ENCODE assay signal across 11 cellular contexts in genomic region chr12:2963760-2964292, GRCh38. TPM values are rescaled to one million over a fixed set of nuclear protein-coding genes. Genes with fewer than 3 reads are reported as not detected.
DNase-seq lines count a peak whose midpoint lies in the region; ATAC-seq and TF ChIP-seq lines count a peak whose summit lies in the region.
"Had no signal": no experiment of that assay in that cellular context is flagged by ENCODE, and none has a peak within 500 bp of the region (broad histone marks: within the 10 kb centered on the region; RNA-seq: fewer than 3 reads in every experiment).

No MANE protein-coding gene starts in this region.

- H3K27ac Mint-ChIP-seq in nephron progenitor cell: peak overlapping the region; percentile 48
- H3K27ac Mint-ChIP-seq in mesothelial cell of epicardium: no peak overlapping the region
- H3K27ac Mint-ChIP-seq in MCF 10A (ENCODE audit: low read depth, unreplicated experiment): no peak overlapping the region

- H3K4me1 Mint-ChIP-seq in nephron progenitor cell (peaks cover 43% of the 10 kb centered on the region), mesothelial cell of epicardium (peaks cover 30% of the 10 kb centered on the region), MCF 10A (ENCODE audit: insufficient read depth, unreplicated experiment) (peaks cover 14% of the 10 kb centered on the region)

- no TSS peak for BruUV-seq in MCF 10A (replicated peaks; lab: Mats Ljungman, UMichigan)

- H3K36me3 Mint-ChIP-seq in nephron progenitor cell (ENCODE audit: low read depth) (peaks cover 14% of the 10 kb centered on the region), mesothelial cell of epicardium (peaks cover 3% of the 10 kb centered on the region), MCF 10A (ENCODE audit: insufficient read depth, unreplicated experiment) (peaks cover 30% of the 10 kb centered on the region)

- no peaks in the 10 kb centered on the region for H3K9me3 Mint-ChIP-seq in nephron progenitor cell
- H3K9me3 Mint-ChIP-seq in mesothelial cell of epicardium: no peaks in the 10 kb centered on the region
- H3K9me3 Mint-ChIP-seq in MCF 10A (ENCODE audit: unreplicated experiment): no peaks in the 10 kb centered on the region

- peak; percentile 32 for DNase-seq in EH (ENCODE audit: low read depth)
- peak; percentile 46 for DNase-seq in astrocyte of the hippocampus (ENCODE audit: low read depth, low spot score)
- peak; percentile 49 for DNase-seq in left ventricle myocardium superior
- no peak for DNase-seq in nephron progenitor cell
- DNase-seq in NCI-H226: no peak
- DNase-seq in mesothelial cell of epicardium (ENCODE audit: low spot score in 2 of 2, unreplicated experiment in 2 of 2): no peak
- no peak for DNase-seq in MCF 10A (ENCODE audit: unreplicated experiment)
- DNase-seq in GM10266 (ENCODE audit: extremely low spot score): no peak
- DNase-seq: activated T-cell treated with anti-CD3 and anti-CD28 coated beads, Interleukin-2, amount 50 U/mL, for 1 hour; DMS79 treated with DMSO at 0.1 percent for 48 hours; Karpas-422 had no signal

- POLR2A ChIA-PET in MCF 10A (lab: Yijun Ruan, JAX): interaction anchor here (0.6 to 0.7 kb wide), 2 partner anchors 17 to 18 kb away, joined by 3 read pairs; no protein-coding TSS in a partner anchor

- TF ChIP-seq CTCF in nephron progenitor cell (IDR thresholded peaks at IDR 0.05) (no peak), mesothelial cell of epicardium (IDR thresholded peaks at IDR 0.05; ENCODE audit: unreplicated experiment) (no peak), MCF 10A (IDR thresholded peaks at IDR 0.05; ENCODE audit: unreplicated experiment) (no peak), GM10266 (IDR thresholded peaks at IDR 0.05; ENCODE audit: control insufficient read depth, insufficient read depth, low read depth, missing control alignments) (no peak)

- H3K27me3 Mint-ChIP-seq in nephron progenitor cell (ENCODE audit: low read depth, poor library complexity): peaks cover 10% of the 10 kb centered on the region
- peaks cover 17% of the 10 kb centered on the region for H3K27me3 Mint-ChIP-seq in mesothelial cell of epicardium (ENCODE audit: low read depth)
- H3K27me3 Mint-ChIP-seq in MCF 10A (ENCODE audit: insufficient read depth, unreplicated experiment): no peaks in the 10 kb centered on the region

- CTCF ChIA-PET in MCF 10A (lab: Yijun Ruan, JAX): interaction anchor here (1.1 kb wide), 2 partner anchors 38 to 70 kb away, joined by 4 to 5 read pairs; no protein-coding TSS in a partner anchor

- ATAC-seq in left ventricle myocardium superior: peak; percentile 45

- intact Hi-C loops in left ventricle myocardium superior (cut with micrococcal nuclease): no loop called here
- intact Hi-C loops in MCF 10A (cut with micrococcal nuclease): no loop called here

- H3K4me3 Mint-ChIP-seq in nephron progenitor cell: peak overlapping the region; percentile 56
- H3K4me3 Mint-ChIP-seq in mesothelial cell of epicardium: no peak overlapping the region
- no peak overlapping the region for H3K4me3 Mint-ChIP-seq in MCF 10A (ENCODE audit: unreplicated experiment)

RNA-seq across cellular contexts. Expression of gene TEAD4, which starts 4.6 kb away (rescaled TPM):
- total RNA-seq in left ventricle myocardium superior (11.6 TPM), mesothelial cell of epicardium (32.0 to 39.0 TPM (median 32.3 TPM) in 3 replicates), MCF 10A (2022) (17.5 and 33.8 TPM in 2 replicates)

Comparison
In these comparisons a context has a peak if more than half of its experiments do, and no peak if none do; other contexts are left out.
1. DNase-seq: peak in EH (single experiment), astrocyte of the hippocampus (single experiment) and left ventricle myocardium superior (single experiment); none in nephron progenitor cell (single experiment), NCI-H226 (single experiment), mesothelial cell of epicardium (0 of 2), MCF 10A (single experiment) and GM10266 (single experiment).